Comparison of ENCODE assay signal across 21 cellular contexts in the genomic region with DNA sequence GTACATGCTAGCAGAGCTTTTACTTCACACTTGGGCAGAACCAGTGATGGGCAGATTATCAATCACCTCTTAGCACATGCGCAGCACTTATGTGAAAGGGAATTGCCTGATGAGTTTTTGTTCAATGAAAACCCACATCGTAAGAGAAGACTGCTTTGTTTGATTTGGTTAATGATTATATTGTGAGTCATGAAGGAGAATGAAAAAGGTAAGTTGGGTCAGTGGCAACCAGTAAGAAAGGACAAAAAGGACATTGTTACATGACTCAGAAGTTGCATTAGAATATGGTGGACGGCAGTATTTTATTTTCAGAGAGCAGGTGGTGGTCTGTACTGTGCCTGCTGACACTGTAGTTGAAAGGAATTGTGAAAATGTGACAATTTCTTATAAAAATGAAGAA.
DNase-seq lines count a peak whose midpoint lies in the region; ATAC-seq and TF ChIP-seq lines count a peak whose summit lies in the region.
"Had no signal": no experiment of that assay in that cellular context is flagged by ENCODE, and none has a peak within 500 bp of the region (broad histone marks: within the 10 kb centered on the region; RNA-seq: fewer than 3 reads in every experiment).

No MANE protein-coding gene starts in this region.

- no peak overlapping the region for H4K8ac ChIP-seq in mesenchymal stem cell (ENCODE audit: low read length)

- peak in 1 of 2 experiments; percentile 21 for DNase-seq in Caco-2
- DNase-seq in M059J (ENCODE audit: low read depth): peak; percentile 57
- DNase-seq in epithelial cell of esophagus (ENCODE audit: low read depth): peak; percentile 42
- DNase-seq in mesenchymal stem cell: no peak
- DNase-seq in pons (ENCODE audit: low spot score): no peak
- DNase-seq in NAMALWA (ENCODE audit: low spot score): no peak
- DNase-seq: activated CD4-positive, alpha-beta T cell treated with anti-CD3 and anti-CD28 coated beads, Interleukin-2, amount 50 U/mL, for 4 hours; activated naive CD8-positive, alpha-beta T cell treated with anti-CD3 and anti-CD28 coated beads, Interleukin-2, amount 50 U/mL, for 24 hours; activated T-cell treated with anti-CD3 and anti-CD28 coated beads for 4 hours; caudate nucleus; CD4-positive, alpha-beta memory T cell; EL; heart left ventricle; NCI-H1092; NCI-H774; stimulated activated CD4-positive, alpha-beta T cell treated with anti-CD3 and anti-CD28 coated beads, Interleukin-4, amount 100 ng/mL, for 24 hours; T-cell had no signal

- H3K79me1 ChIP-seq in mesenchymal stem cell (replicated peaks; ENCODE audit: low read length, poor library complexity, severe bottlenecking): peaks cover 15% of the 10 kb centered on the region

- H3K36me3 ChIP-seq in Caco-2 (ENCODE audit: control insufficient read depth, insufficient read depth, low read length) (no peaks in the 10 kb centered on the region), mesenchymal stem cell (ENCODE audit: control insufficient read depth in 1 of 2, insufficient read depth in 2 of 2, low read depth in 1 of 2, low read length in 2 of 2) (no peaks in the 10 kb centered on the region)
- H3K36me3 ChIP-seq: heart left ventricle had no signal

- H2AK5ac ChIP-seq in mesenchymal stem cell (ENCODE audit: low read length, severe bottlenecking): peak overlapping the region; percentile 35

- POLR2A ChIA-PET in Caco-2 (lab: Charles Lee): no interaction called here

- ATAC-seq in HG02885 (IDR thresholded peaks at IDR 0.05; ENCODE audit: poor library complexity, unreplicated experiment): no peak
- no peak for ATAC-seq in GM18502 (IDR thresholded peaks at IDR 0.05; ENCODE audit: poor library complexity, unreplicated experiment)
- ATAC-seq: activated naive CD8-positive, alpha-beta T cell treated with anti-CD3 and anti-CD28 coated beads, Interleukin-2, amount 50 U/mL, for 24 hours; heart left ventricle; T-cell had no signal

- peak overlapping the region; percentile 15 for H3K4me3 Mint-ChIP-seq in Caco-2 (ENCODE audit: unreplicated experiment)
- H3K4me3 Mint-ChIP-seq: activated naive CD8-positive, alpha-beta T cell treated with anti-CD3 and anti-CD28 coated beads, Interleukin-2, amount 50 U/mL, for 24 hours; CD4-positive, alpha-beta memory T cell; IgD-negative memory B cell; T-cell had no signal

- H2BK5ac ChIP-seq in mesenchymal stem cell (ENCODE audit: low read depth, low read length, poor library complexity, severe bottlenecking): no peak overlapping the region

- H3K4me3 ChIP-seq in Caco-2 (ENCODE audit: low read depth, low read length) (no peak overlapping the region), epithelial cell of esophagus (ENCODE audit: low read length) (no peak overlapping the region), mesenchymal stem cell (ENCODE audit: insufficient read depth in 1 of 2, low read depth in 1 of 2, low read length in 2 of 2) (no peak overlapping the region)
- H3K4me3 ChIP-seq: heart left ventricle, skin epidermis had no signal

- H3K4ac ChIP-seq in mesenchymal stem cell (ENCODE audit: low read depth in 1 of 2, low read length in 2 of 2): no peak overlapping the region

- H3K9me3 ChIP-seq in Caco-2: no peaks in the 10 kb centered on the region
- H3K9me3 ChIP-seq in mesenchymal stem cell (ENCODE audit: control insufficient read depth, low read length): no peaks in the 10 kb centered on the region

- no peaks in the 10 kb centered on the region for H3K27me3 Mint-ChIP-seq in Caco-2 (ENCODE audit: insufficient read depth, unreplicated experiment)
- H3K27me3 Mint-ChIP-seq: activated naive CD8-positive, alpha-beta T cell treated with anti-CD3 and anti-CD28 coated beads, Interleukin-2, amount 50 U/mL, for 24 hours; CD4-positive, alpha-beta memory T cell; IgD-negative memory B cell; T-cell had no signal

- no peak overlapping the region for H2BK12ac ChIP-seq in mesenchymal stem cell (ENCODE audit: low read length in 2 of 2)

- H3K9me3 Mint-ChIP-seq in Caco-2 (ENCODE audit: unreplicated experiment): peaks cover 10% of the 10 kb centered on the region

- H3K9ac ChIP-seq in mesenchymal stem cell (ENCODE audit: low read length): no peak overlapping the region

- H3K4me1 Mint-ChIP-seq in Caco-2 (ENCODE audit: low read depth, unreplicated experiment): peaks cover 13% of the 10 kb centered on the region
- H3K4me1 Mint-ChIP-seq: T-cell had no signal

- H3K27ac ChIP-seq in mesenchymal stem cell (ENCODE audit: low read length, poor library complexity, severe bottlenecking): peak overlapping the region; percentile 59
- H3K27ac ChIP-seq: heart left ventricle had no signal

- no peak overlapping the region for H3K18ac ChIP-seq in mesenchymal stem cell (ENCODE audit: low read depth in 1 of 2, low read length in 2 of 2)

- intact Hi-C loops in Caco-2 (cut with micrococcal nuclease; ENCODE audit: unreplicated experiment): no loop called here

- H2BK120ac ChIP-seq in mesenchymal stem cell (ENCODE audit: low read depth, low read length): no peak overlapping the region

- no peak overlapping the region for H4K91ac ChIP-seq in mesenchymal stem cell (ENCODE audit: low read length)

- no peaks in the 10 kb centered on the region for H3K36me3 Mint-ChIP-seq in Caco-2 (ENCODE audit: insufficient read depth, unreplicated experiment)

- peak overlapping the region; percentile 64 for H3K27ac Mint-ChIP-seq in Caco-2 (ENCODE audit: unreplicated experiment)
- H3K27ac Mint-ChIP-seq: activated naive CD8-positive, alpha-beta T cell treated with anti-CD3 and anti-CD28 coated beads, Interleukin-2, amount 50 U/mL, for 24 hours; CD4-positive, alpha-beta memory T cell; IgD-negative memory B cell; T-cell had no signal

- H3K4me2 ChIP-seq in mesenchymal stem cell (ENCODE audit: low read length, poor library complexity, severe bottlenecking): no peak overlapping the region

- CTCF ChIA-PET in Caco-2 (lab: Charles Lee): no interaction called here

- H3K23ac ChIP-seq in mesenchymal stem cell (ENCODE audit: low read length in 2 of 2): no peak overlapping the region

- no TSS peak for BruUV-seq in Caco-2 (replicated peaks; lab: Mats Ljungman, UMichigan)

- WGBS in mesenchymal stem cell: 75% methylated on average over 3 of the region's 3 CpGs

- H3K14ac ChIP-seq in mesenchymal stem cell (ENCODE audit: low read length in 2 of 2): no peak overlapping the region

- no peak overlapping the region for H2AFZ ChIP-seq in mesenchymal stem cell (ENCODE audit: low read depth, low read length)

- H3K27me3 ChIP-seq in Caco-2 (replicated peaks; ENCODE audit: control insufficient read depth, insufficient read depth, low read length): no peaks in the 10 kb centered on the region
- no peaks in the 10 kb centered on the region for H3K27me3 ChIP-seq in mesenchymal stem cell (ENCODE audit: control insufficient read depth in 1 of 2, insufficient read depth in 1 of 2, low read length in 2 of 2)
- H3K27me3 ChIP-seq: heart left ventricle had no signal

- H3K4me1 ChIP-seq in Caco-2 (peaks cover 25% of the 10 kb centered on the region), mesenchymal stem cell (ENCODE audit: control insufficient read depth, insufficient read depth, low read depth, low read length) (peaks cover 3% of the 10 kb centered on the region)

- TF ChIP-seq CTCF in Caco-2 (IDR thresholded peaks at IDR 0.05; ENCODE audit: insufficient read depth in 1 of 2, low read depth in 1 of 2, low read length in 1 of 2, severe bottlenecking in 1 of 2, unreplicated experiment in 1 of 2): no peak
- no peak for TF ChIP-seq CTCF in epithelial cell of esophagus (IDR thresholded peaks at IDR 0.05; ENCODE audit: insufficient read depth, low read depth, low read length, missing control alignments)

- no peak overlapping the region for H2BK15ac ChIP-seq in mesenchymal stem cell (ENCODE audit: low read depth, poor library complexity, severe bottlenecking)

Comparison
In these comparisons a context has a peak if more than half of its experiments do, and no peak if none do; other contexts are left out.
1. DNase-seq: peak in M059J (single experiment) and epithelial cell of esophagus (single experiment); none in mesenchymal stem cell (single experiment), pons (single experiment) and NAMALWA (single experiment).